ENCODE assay signal across 7 cellular contexts in genomic region chrX:46545111-46546005, GRCh38. TPM values are rescaled to one million over a fixed set of nuclear protein-coding genes. Genes with fewer than 3 reads are reported as not detected.
DNase-seq lines count a peak whose midpoint lies in the region; ATAC-seq, FAIRE-seq and TF ChIP-seq lines count a peak whose summit lies in the region.

Gene ZNF674 (minus strand): TSS chrX:46545421. CDS start chrX:46542087, 3,334 bp downstream.

- TF ChIP-seq CTCF in astrocyte of the spinal cord (IDR thresholded peaks at IDR 0.05; ENCODE audit: low read depth, low read length) = peak; percentile 23

- ATAC-seq in HG02973 (IDR thresholded peaks at IDR 0.05; ENCODE audit: unreplicated experiment) (peak; percentile 89), sciatic nerve (peak; percentile 98)

- FAIRE-seq in GM18507 (lab: Jason Lieb, UNC) = peak; percentile 94

- in situ Hi-C loops in astrocyte of the spinal cord (cut with HindIII; ENCODE audit: low sequenced_read_pairs) = no loop called here

- DNase-seq in GM18507 (ENCODE audit: extremely low spot score, insufficient read length, low read depth) (peak; percentile 69), NCI-H2029 (lab: John Stamatoyannopoulos, UW) (peak; percentile 72), T-helper 9 cell (peak; percentile 89), astrocyte of the spinal cord (ENCODE audit: low read depth, low spot score) (peak; percentile 91), iPS DF 19.7 (ENCODE audit: low read depth, low spot score) (peak; percentile 54), sciatic nerve (ENCODE audit: low spot score) (peak; percentile 95)

- peak within 1 kb of the TSS; percentile 74 for H3K4me3 ChIP-seq in astrocyte of the spinal cord (ENCODE audit: low read depth, low read length)

- intact Hi-C loops in sciatic nerve (cut with DNase I) = no loop called here

RNA-seq across cellular contexts. Expression of gene ZNF674, which starts in this region (rescaled TPM):
- 6.6 TPM for total RNA-seq in sciatic nerve

Comparison
In these comparisons a context has a peak if more than half of its experiments do, and no peak if none do; other contexts are left out.
1. Peak in every context shown above with its lines: DNase-seq, ATAC-seq and H3K4me3 ChIP-seq.